15 cellular contexts compared by ENCODE assay signal in genomic region chr20:47926731-47927130, GRCh38.
"Had no signal": no experiment of that assay in that cellular context is flagged by ENCODE, and none has a peak within 500 bp of the region (broad histone marks: within the 10 kb centered on the region; RNA-seq: fewer than 3 reads in every experiment).

No MANE protein-coding gene starts in this region.

- H3K9me3 Mint-ChIP-seq: activated CD4-positive, alpha-beta memory T cell treated with anti-CD3 and anti-CD28 coated beads for 36 hours had no signal

- DNase-seq: activated CD4-positive, alpha-beta memory T cell treated with anti-CD3 and anti-CD28 coated beads for 36 hours; activated T-cell treated with anti-CD3 and anti-CD28 coated beads for 4 hours; effector memory CD4-positive, alpha-beta T cell; gastrocnemius medialis; heart left ventricle; left ventricle myocardium superior; mucosa of descending colon; naive B cell; psoas muscle; right cardiac atrium; small intestine; stimulated activated CD4-positive, alpha-beta T cell treated with anti-CD3 and anti-CD28 coated beads, Interleukin-4, amount 100 ng/mL, for 1 hour; thyroid gland had no signal

- H3K4me1 ChIP-seq: gastrocnemius medialis, heart left ventricle, psoas muscle, thyroid gland had no signal

- H3K9me3 ChIP-seq: gastrocnemius medialis, heart left ventricle, mucosa of descending colon, psoas muscle, thyroid gland had no signal

- H3K36me3 ChIP-seq: gastrocnemius medialis, heart left ventricle, thyroid gland had no signal

- H3K4me3 Mint-ChIP-seq: activated CD4-positive, alpha-beta memory T cell treated with anti-CD3 and anti-CD28 coated beads for 36 hours; activated naive CD8-positive, alpha-beta T cell; memory B cell; naive B cell had no signal

- H3K27ac ChIP-seq: gastrocnemius medialis, heart left ventricle, psoas muscle, thyroid gland had no signal

- H3K36me3 Mint-ChIP-seq: activated CD4-positive, alpha-beta memory T cell treated with anti-CD3 and anti-CD28 coated beads for 36 hours; activated naive CD8-positive, alpha-beta T cell; memory B cell had no signal

- H3K27me3 ChIP-seq: thyroid gland had no signal

- ATAC-seq: heart left ventricle, left ventricle myocardium superior, mucosa of descending colon, psoas muscle, right cardiac atrium had no signal

- H3K4me3 ChIP-seq: gastrocnemius medialis, heart left ventricle, mucosa of descending colon, psoas muscle, thyroid gland had no signal

- H3K27ac Mint-ChIP-seq: activated CD4-positive, alpha-beta memory T cell treated with anti-CD3 and anti-CD28 coated beads for 36 hours; activated naive CD8-positive, alpha-beta T cell; memory B cell had no signal
